Comparison of ENCODE assay signal across 1 cellular context in genomic region chr17:72422505-72423285, GRCh38.
TF ChIP-seq lines count a peak whose summit lies in the region.

No MANE protein-coding gene starts in this region.

TF ChIP-seq in WTC11, 78 proteins besides CTCF, POLR2A, EP300 and RAD21 (continued from another document):
- TF ChIP-seq PRDM15 (CRISPR knock-in tag; IDR thresholded peaks at IDR 0.05): no peak
- TF ChIP-seq NR1H2 (CRISPR knock-in tag; IDR thresholded peaks at IDR 0.05): no peak
